8 cellular contexts compared by ENCODE assay signal in the genomic region with DNA sequence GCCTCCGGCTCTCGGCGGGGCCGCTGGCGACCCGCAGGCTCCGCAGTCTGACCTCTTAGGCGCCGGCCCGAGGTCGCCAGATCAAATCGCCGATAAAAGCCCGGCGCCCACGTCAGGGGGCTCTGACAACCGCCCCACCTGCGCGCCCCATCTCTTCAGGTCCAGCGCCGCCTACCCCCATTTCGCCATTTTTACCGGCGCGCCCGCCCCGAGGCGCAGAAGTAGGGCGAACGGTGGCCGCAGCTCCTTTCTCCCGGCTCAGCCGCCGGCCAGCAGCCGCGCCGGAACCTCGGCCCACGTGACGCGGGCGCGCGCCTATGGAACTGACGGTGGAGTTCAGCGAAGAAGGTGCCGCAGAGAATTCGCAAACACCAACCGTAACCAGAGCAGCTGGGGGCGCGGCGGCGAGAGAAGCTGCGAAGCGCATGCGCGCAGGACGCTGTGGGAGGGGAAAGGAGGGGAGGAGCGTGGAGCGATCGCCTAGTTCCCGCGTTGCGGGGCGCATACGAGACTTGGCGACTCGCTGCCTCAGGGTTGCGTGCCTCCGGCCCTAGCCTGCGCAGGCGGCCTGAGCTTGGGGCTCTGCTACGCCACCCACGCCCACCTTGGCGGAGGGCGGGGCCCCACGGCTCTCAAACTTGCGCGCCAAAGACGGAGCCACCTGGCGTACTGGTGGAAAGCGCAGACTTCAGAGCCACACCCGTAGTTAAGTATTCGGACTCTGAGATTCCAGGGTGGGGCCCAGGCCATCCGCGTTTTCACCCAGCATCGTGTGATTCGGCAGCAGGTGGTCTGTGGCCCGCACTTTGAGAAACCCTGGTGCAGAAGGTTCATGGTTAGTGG. TPM values are rescaled to one million over a fixed set of nuclear protein-coding genes. Genes with fewer than 3 reads are reported as not detected.
DNase-seq lines count a peak whose midpoint lies in the region; TF ChIP-seq lines count a peak whose summit lies in the region.

A gene with protein sequence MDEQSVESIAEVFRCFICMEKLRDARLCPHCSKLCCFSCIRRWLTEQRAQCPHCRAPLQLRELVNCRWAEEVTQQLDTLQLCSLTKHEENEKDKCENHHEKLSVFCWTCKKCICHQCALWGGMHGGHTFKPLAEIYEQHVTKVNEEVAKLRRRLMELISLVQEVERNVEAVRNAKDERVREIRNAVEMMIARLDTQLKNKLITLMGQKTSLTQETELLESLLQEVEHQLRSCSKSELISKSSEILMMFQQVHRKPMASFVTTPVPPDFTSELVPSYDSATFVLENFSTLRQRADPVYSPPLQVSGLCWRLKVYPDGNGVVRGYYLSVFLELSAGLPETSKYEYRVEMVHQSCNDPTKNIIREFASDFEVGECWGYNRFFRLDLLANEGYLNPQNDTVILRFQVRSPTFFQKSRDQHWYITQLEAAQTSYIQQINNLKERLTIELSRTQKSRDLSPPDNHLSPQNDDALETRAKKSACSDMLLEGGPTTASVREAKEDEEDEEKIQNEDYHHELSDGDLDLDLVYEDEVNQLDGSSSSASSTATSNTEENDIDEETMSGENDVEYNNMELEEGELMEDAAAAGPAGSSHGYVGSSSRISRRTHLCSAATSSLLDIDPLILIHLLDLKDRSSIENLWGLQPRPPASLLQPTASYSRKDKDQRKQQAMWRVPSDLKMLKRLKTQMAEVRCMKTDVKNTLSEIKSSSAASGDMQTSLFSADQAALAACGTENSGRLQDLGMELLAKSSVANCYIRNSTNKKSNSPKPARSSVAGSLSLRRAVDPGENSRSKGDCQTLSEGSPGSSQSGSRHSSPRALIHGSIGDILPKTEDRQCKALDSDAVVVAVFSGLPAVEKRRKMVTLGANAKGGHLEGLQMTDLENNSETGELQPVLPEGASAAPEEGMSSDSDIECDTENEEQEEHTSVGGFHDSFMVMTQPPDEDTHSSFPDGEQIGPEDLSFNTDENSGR (minus strand): TSS at position 418 of the 843 bp plus-strand sequence. CDS start 419 bp downstream, outside the sequence.

- H3K9me3 Mint-ChIP-seq in nephron = no peaks in the 10 kb centered on the region
- H3K9me3 Mint-ChIP-seq in stimulated activated naive CD8-positive, alpha-beta T cell treated with anti-CD3 and anti-CD28 coated beads, Interleukin-15, Interleukin-2, amounts not matched to agents 100 ng/mL and 50 ng/mL, for 24 hours = no peaks in the 10 kb centered on the region

- no peaks in the 10 kb centered on the region for H3K27me3 Mint-ChIP-seq in nephron (ENCODE audit: low read depth)
- no peaks in the 10 kb centered on the region for H3K27me3 Mint-ChIP-seq in stimulated activated naive CD8-positive, alpha-beta T cell treated with anti-CD3 and anti-CD28 coated beads, Interleukin-15, Interleukin-2, amounts not matched to agents 100 ng/mL and 50 ng/mL, for 24 hours

- no peaks in the 10 kb centered on the region for H3K4me1 ChIP-seq in ES-I3 (ENCODE audit: insufficient read depth, low read length)

- H3K36me3 Mint-ChIP-seq in nephron (ENCODE audit: low read depth) = peaks cover 30% of the 10 kb centered on the region
- H3K36me3 Mint-ChIP-seq in stimulated activated naive CD8-positive, alpha-beta T cell treated with anti-CD3 and anti-CD28 coated beads, Interleukin-15, Interleukin-2, amounts not matched to agents 100 ng/mL and 50 ng/mL, for 24 hours (ENCODE audit: low read depth) = peaks cover 37% of the 10 kb centered on the region

- H3K27me3 ChIP-seq in H7 (ENCODE audit: control insufficient read depth, insufficient read depth, low read length) = no peaks in the 10 kb centered on the region

- H3K4me3 Mint-ChIP-seq in nephron = peak within 1 kb of the TSS; percentile 93 to 95 (median 93)
- H3K4me3 Mint-ChIP-seq in stimulated activated naive CD8-positive, alpha-beta T cell treated with anti-CD3 and anti-CD28 coated beads, Interleukin-15, Interleukin-2, amounts not matched to agents 100 ng/mL and 50 ng/mL, for 24 hours = peak within 1 kb of the TSS; percentile 94

- H3K36me3 ChIP-seq in ES-I3 (ENCODE audit: insufficient read depth, low read length) (peaks cover 3% of the 10 kb centered on the region; the same call in 1 of the 2 replicates), H7 (replicated peaks; ENCODE audit: control insufficient read depth, insufficient read depth, low read length) (peaks cover 3% of the 10 kb centered on the region; the same call in 1 of the 2 replicates)

- no peaks in the 10 kb centered on the region for H3K9me3 ChIP-seq in ES-I3 (ENCODE audit: control insufficient read depth, insufficient read depth, low read length)

- peak within 1 kb of the TSS; percentile 75 for H3K9ac ChIP-seq in ES-I3 (ENCODE audit: low read depth, low read length)

- peaks cover 15% of the 10 kb centered on the region for H3K4me1 Mint-ChIP-seq in nephron
- peaks cover 54% of the 10 kb centered on the region for H3K4me1 Mint-ChIP-seq in stimulated activated naive CD8-positive, alpha-beta T cell treated with anti-CD3 and anti-CD28 coated beads, Interleukin-15, Interleukin-2, amounts not matched to agents 100 ng/mL and 50 ng/mL, for 24 hours (ENCODE audit: low read depth)

- TF ChIP-seq CTCF in fibroblast of pulmonary artery (IDR thresholded peaks at IDR 0.05; ENCODE audit: low read length, missing control alignments) (no peak), nephron (IDR thresholded peaks at IDR 0.05; ENCODE audit: unreplicated experiment in 3 of 3) (peak in 1 of 3 experiments; percentile 4)

- peak within 1 kb of the TSS; percentile 61 to 90 (median 85) for H3K27ac Mint-ChIP-seq in nephron
- peak within 1 kb of the TSS; percentile 87 for H3K27ac Mint-ChIP-seq in stimulated activated naive CD8-positive, alpha-beta T cell treated with anti-CD3 and anti-CD28 coated beads, Interleukin-15, Interleukin-2, amounts not matched to agents 100 ng/mL and 50 ng/mL, for 24 hours

- DNase-seq in H7 = peak; percentile 97
- peak; percentile 97 for DNase-seq in M059J (ENCODE audit: low read depth)
- DNase-seq in SHP77 (lab: John Stamatoyannopoulos, UW) = peak; percentile 97 to 98
- peak; percentile 99 for DNase-seq in activated effector memory CD4-positive, alpha-beta T cell treated with Interleukin-2 at 50 U/mL for 16 hours
- peak; percentile 99 for DNase-seq in fibroblast of pulmonary artery (ENCODE audit: low read depth)

- H3K4me3 ChIP-seq in H7 (ENCODE audit: insufficient read depth, low read depth, low read length) (peak within 1 kb of the TSS; percentile 83), fibroblast of pulmonary artery (replicated peaks; ENCODE audit: low read depth, low read length) (peak within 1 kb of the TSS; percentile 77)

RNA-seq across cellular contexts. Expression of the gene that starts here (rescaled TPM):
- total RNA-seq in H7 (2014; rRNA removed; shearing (Covaris generic)) = 61.4 and 73.3 TPM in 2 replicates
- 17.0 and 35.7 TPM in 2 replicates for total RNA-seq in M059J (2014; rRNA removed; shearing (Covaris generic))

Comparison
In these comparisons a context has a peak if more than half of its experiments do, and no peak if none do; other contexts are left out.
1. Peak in every context shown above with its lines: DNase-seq and H3K4me3 ChIP-seq.